ENCODE assay signal across 23 cellular contexts in the genomic region with DNA sequence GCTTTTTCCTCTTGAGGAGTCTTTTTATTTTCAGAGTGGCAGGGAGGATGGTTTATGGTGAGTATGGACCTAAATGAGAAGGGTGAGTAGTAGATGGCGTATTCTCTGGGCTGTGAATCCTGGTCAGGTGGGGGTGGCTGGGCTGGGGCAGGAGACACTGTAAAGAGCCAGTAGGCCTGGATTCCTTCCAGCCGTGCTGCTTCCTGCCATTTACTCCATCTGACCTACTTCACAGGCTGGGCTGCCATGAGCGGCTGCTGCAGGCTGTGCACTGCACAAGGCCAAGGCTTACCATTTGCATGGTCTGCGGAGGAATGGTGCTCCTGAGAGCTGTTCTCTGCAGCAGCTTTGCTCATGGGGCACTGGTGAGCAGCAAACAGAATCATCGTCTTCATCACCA.
DNase-seq lines count a peak whose midpoint lies in the region; ATAC-seq and TF ChIP-seq lines count a peak whose summit lies in the region.
"Had no signal": no experiment of that assay in that cellular context is flagged by ENCODE, and none has a peak within 500 bp of the region (broad histone marks: within the 10 kb centered on the region; RNA-seq: fewer than 3 reads in every experiment).

No MANE protein-coding gene starts in this region.

- no peak overlapping the region for H3K4me3 Mint-ChIP-seq in activated T-cell treated with anti-CD3 and anti-CD28 coated beads, Interleukin-2, amount 50 U/mL, for 72 hours
- H3K4me3 Mint-ChIP-seq: CD4-positive, alpha-beta T cell; immature natural killer cell; memory B cell; natural killer cell treated with Interleukin-12 subunit alpha and Interleukin-12 subunit beta and Interleukin-15 and Interleukin-18, amount 100 ng/mL, for 72 hours had no signal

- no peaks in the 10 kb centered on the region for H3K36me3 ChIP-seq in BE2C
- H3K36me3 ChIP-seq in mesendoderm (ENCODE audit: control insufficient read depth, insufficient read depth, low read length), result no peaks in the 10 kb centered on the region
- H3K36me3 ChIP-seq: SJCRH30, upper lobe of left lung had no signal

- no peak overlapping the region for H4K8ac ChIP-seq in mesendoderm (ENCODE audit: low read depth, low read length)

- WGBS in mesendoderm (ENCODE audit: extremely low coverage, insufficient coverage, low lambda C conversion rate), result no CpG with 5 or more reads among the region's 5 CpGs

- no peak overlapping the region for H3K4me2 ChIP-seq in mesendoderm (ENCODE audit: low read length)

- no peak overlapping the region for H2AK5ac ChIP-seq in mesendoderm (ENCODE audit: low read length)

- H4K5ac ChIP-seq in mesendoderm (ENCODE audit: low read length), result no peak overlapping the region

- no peak overlapping the region for H3K23ac ChIP-seq in mesendoderm (ENCODE audit: low read length)

- H2BK5ac ChIP-seq in mesendoderm (ENCODE audit: low read length), result no peak overlapping the region

- no peaks in the 10 kb centered on the region for H3K36me3 Mint-ChIP-seq in activated T-cell treated with anti-CD3 and anti-CD28 coated beads, Interleukin-2, amount 50 U/mL, for 72 hours (ENCODE audit: insufficient read depth in 2 of 2)
- H3K36me3 Mint-ChIP-seq: immature natural killer cell; memory B cell; natural killer cell treated with Interleukin-12 subunit alpha and Interleukin-12 subunit beta and Interleukin-15 and Interleukin-18, amount 100 ng/mL, for 72 hours had no signal

- H3K4ac ChIP-seq in mesendoderm (ENCODE audit: low read depth, low read length), result no peak overlapping the region

- H3K4me1 ChIP-seq in BE2C, result no peaks in the 10 kb centered on the region
- no peaks in the 10 kb centered on the region for H3K4me1 ChIP-seq in mesendoderm (ENCODE audit: control insufficient read depth, low read depth, low read length)
- H3K4me1 ChIP-seq: SJCRH30, upper lobe of left lung had no signal

- no peak overlapping the region for H2BK120ac ChIP-seq in mesendoderm (ENCODE audit: low read depth, low read length)

- H3K27me3 Mint-ChIP-seq in activated T-cell treated with anti-CD3 and anti-CD28 coated beads, Interleukin-2, amount 50 U/mL, for 72 hours (ENCODE audit: low read depth), result peaks cover 8% of the 10 kb centered on the region
- H3K27me3 Mint-ChIP-seq: memory B cell had no signal

- H3K9me3 Mint-ChIP-seq in activated T-cell treated with anti-CD3 and anti-CD28 coated beads, Interleukin-2, amount 50 U/mL, for 72 hours, result no peaks in the 10 kb centered on the region
- H3K9me3 Mint-ChIP-seq: CD4-positive, alpha-beta T cell; immature natural killer cell; memory B cell; natural killer cell treated with Interleukin-12 subunit alpha and Interleukin-12 subunit beta and Interleukin-15 and Interleukin-18, amount 100 ng/mL, for 72 hours had no signal

- H3K79me2 ChIP-seq in mesendoderm (ENCODE audit: control insufficient read depth, insufficient read depth, low read length), result no peaks in the 10 kb centered on the region

- H3K9ac ChIP-seq in mesendoderm (ENCODE audit: low read length), result no peak overlapping the region

- H3K4me3 ChIP-seq in BE2C (ENCODE audit: low read depth, low read length) (no peak overlapping the region), mesendoderm (ENCODE audit: low read length) (no peak overlapping the region)
- H3K4me3 ChIP-seq: SJCRH30, upper lobe of left lung had no signal

- DNase-seq in BE2C, result peak; percentile 21
- DNase-seq in NCI-H1092 (lab: John Stamatoyannopoulos, UW), result peak; percentile 48
- peak in 15 of 61 donors; percentile 17 to 94 (median 32) for DNase-seq in caudate nucleus (lab: John Stamatoyannopoulos, UW)
- DNase-seq in mesendoderm, result peak; percentile 6
- no peak for DNase-seq in Kasumi-1 (lab: John Stamatoyannopoulos, UW)
- DNase-seq in activated T-cell treated with anti-CD3 and anti-CD28 coated beads, Interleukin-2, amount 50 U/mL, for 72 hours, result no peak
- no peak for DNase-seq in NCI-H82 (lab: John Stamatoyannopoulos, UW)
- DNase-seq: ACHN; activated CD8-positive, alpha-beta memory T cell treated with anti-CD3 and anti-CD28 coated beads for 24 hours; CD4-positive, alpha-beta T cell; DMS53; effector memory CD4-positive, alpha-beta T cell; glutamatergic neuron; immature natural killer cell; MV-4-11; NCI-H524; SJCRH30; stimulated activated CD4-positive, alpha-beta T cell treated with anti-CD3 and anti-CD28 coated beads, Interleukin-12 subunit alpha, Interleukin-12 subunit beta, amount 100 ng/mL, for 4 hours; upper lobe of left lung had no signal

- H3K27ac Mint-ChIP-seq in activated T-cell treated with anti-CD3 and anti-CD28 coated beads, Interleukin-2, amount 50 U/mL, for 72 hours, result no peak overlapping the region
- H3K27ac Mint-ChIP-seq: CD4-positive, alpha-beta T cell; immature natural killer cell; memory B cell; natural killer cell treated with Interleukin-12 subunit alpha and Interleukin-12 subunit beta and Interleukin-15 and Interleukin-18, amount 100 ng/mL, for 72 hours had no signal

- no peak overlapping the region for H2BK15ac ChIP-seq in mesendoderm (replicated peaks; ENCODE audit: low read depth)

- no peaks in the 10 kb centered on the region for H3K79me1 ChIP-seq in mesendoderm (ENCODE audit: low read length)

- H3K9me3 ChIP-seq in BE2C, result no peaks in the 10 kb centered on the region
- H3K9me3 ChIP-seq: SJCRH30, upper lobe of left lung had no signal

- H3K4me1 Mint-ChIP-seq in activated T-cell treated with anti-CD3 and anti-CD28 coated beads, Interleukin-2, amount 50 U/mL, for 72 hours (ENCODE audit: low read depth), result no peaks in the 10 kb centered on the region
- H3K4me1 Mint-ChIP-seq: immature natural killer cell, memory B cell had no signal

- no peak for TF ChIP-seq CTCF in BE2C (IDR thresholded peaks at IDR 0.05; ENCODE audit: low read depth, low read length)

- H3K56ac ChIP-seq in mesendoderm (ENCODE audit: low read length), result no peak overlapping the region

- H3K18ac ChIP-seq in mesendoderm (ENCODE audit: low read length), result no peak overlapping the region

- H3K27ac ChIP-seq in caudate nucleus (ENCODE audit: low read depth, low read length), result peak overlapping the region; percentile 6
- no peak overlapping the region for H3K27ac ChIP-seq in mesendoderm (ENCODE audit: low read depth, low read length)
- H3K27ac ChIP-seq: SJCRH30, upper lobe of left lung had no signal

- ATAC-seq in activated T-cell treated with anti-CD3 and anti-CD28 coated beads, Interleukin-2, amount 50 U/mL, for 72 hours (replicated peaks in 1 of 2), result no peak
- no peak for ATAC-seq in HG03520 (IDR thresholded peaks at IDR 0.05; ENCODE audit: unreplicated experiment)
- ATAC-seq: activated CD4-positive, CD25-positive, alpha-beta regulatory T cell treated with anti-CD3 and anti-CD28 coated beads, Interleukin-2, amount 50 U/mL, for 24 hours had no signal

- no peaks in the 10 kb centered on the region; the same call in 1 of the 2 replicates for H3K27me3 ChIP-seq in BE2C
- no peaks in the 10 kb centered on the region for H3K27me3 ChIP-seq in mesendoderm (ENCODE audit: insufficient read depth, low read length, poor library complexity)
- H3K27me3 ChIP-seq: SJCRH30, upper lobe of left lung had no signal

Comparison
In these comparisons a context has a peak if more than half of its experiments do, and no peak if none do; other contexts are left out.
1. DNase-seq: peak in BE2C (single experiment), NCI-H1092 (single experiment) and mesendoderm (single experiment); none in Kasumi-1 (0 of 2), activated T-cell treated with anti-CD3 and anti-CD28 coated beads, Interleukin-2, amount 50 U/mL, for 72 hours (0 of 2) and NCI-H82 (single experiment).